ENCODE assay signal across 17 cellular contexts in the genomic region with DNA sequence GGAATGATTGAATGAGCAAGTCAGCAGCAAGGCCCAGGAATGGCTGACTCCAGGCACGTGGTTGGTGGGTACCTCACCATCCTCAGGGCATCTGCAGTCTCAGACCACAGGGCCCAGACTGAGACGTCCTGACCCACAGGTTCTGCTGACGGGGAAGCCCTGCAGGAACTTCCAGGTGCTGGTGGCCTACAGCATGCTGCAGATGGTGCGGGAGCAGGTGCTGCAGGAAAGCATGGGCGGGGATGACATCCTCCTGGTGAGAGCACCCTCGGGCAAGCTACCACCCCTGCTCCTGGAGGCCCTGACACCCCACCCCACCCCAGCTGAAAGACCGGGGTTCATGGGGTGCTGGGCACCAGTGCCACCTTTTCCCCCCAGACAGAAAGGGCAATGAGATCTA. TPM values are rescaled to one million over a fixed set of nuclear protein-coding genes. Genes with fewer than 3 reads are reported as not detected.
A peak's percentile ranks its signal among the peaks of the same experiment; 100 is the strongest.
DNase-seq lines count a peak whose midpoint lies in the region; FAIRE-seq and TF ChIP-seq lines count a peak whose summit lies in the region.
"Had no signal": no experiment of that assay in that cellular context is flagged by ENCODE, and none has a peak within 500 bp of the region (broad histone marks: within the 10 kb centered on the region; RNA-seq: fewer than 3 reads in every experiment).

No MANE protein-coding gene starts in this region.

- no peak overlapping the region for H3K4me3 ChIP-seq in ovary
- no peak overlapping the region for H3K4me3 ChIP-seq in BE2C (ENCODE audit: low read depth, low read length)
- H3K4me3 ChIP-seq in small intestine (ENCODE audit: low read depth in 1 of 2, low read length in 2 of 2): no peak overlapping the region
- H3K4me3 ChIP-seq: HAP-1 had no signal

- WGBS in ovary, 3 donors: 86 to 96% (median 95%) methylated on average over 7 of the region's 7 CpGs
- 62 to 75% (median 68%) methylated on average over 7 of the region's 7 CpGs for WGBS in small intestine, 3 donors

- peaks cover 2% of the 10 kb centered on the region for H3K9me3 Mint-ChIP-seq in chondrocyte (ENCODE audit: low read depth)
- H3K9me3 Mint-ChIP-seq: CD4-positive, alpha-beta T cell had no signal

- TF ChIP-seq CTCF in chondrocyte (IDR thresholded peaks at IDR 0.05) (no peak), ovary (IDR thresholded peaks at IDR 0.05) (no peak), BE2C (IDR thresholded peaks at IDR 0.05; ENCODE audit: low read depth, low read length) (no peak)

- TF ChIP-seq POLR2A in ovary (IDR thresholded peaks at IDR 0.05): no peak

- H3K27me3 ChIP-seq in ovary (no peaks in the 10 kb centered on the region), BE2C (no peaks in the 10 kb centered on the region), small intestine (ENCODE audit: control insufficient read depth in 2 of 2, insufficient read depth in 2 of 2, low read length in 2 of 2) (no peaks in the 10 kb centered on the region)

- no peaks in the 10 kb centered on the region for H3K4me1 Mint-ChIP-seq in chondrocyte (ENCODE audit: low read depth)

- H3K4me1 ChIP-seq in ovary (ENCODE audit: insufficient read depth): no peaks in the 10 kb centered on the region
- peaks cover 8% of the 10 kb centered on the region; the same call in 1 of the 2 replicates for H3K4me1 ChIP-seq in BE2C
- H3K4me1 ChIP-seq in small intestine (ENCODE audit: control insufficient read depth in 2 of 2, insufficient read depth in 1 of 2, low read depth in 1 of 2, low read length in 1 of 2): no peaks in the 10 kb centered on the region
- H3K4me1 ChIP-seq: HAP-1 had no signal

- no peaks in the 10 kb centered on the region for H3K36me3 Mint-ChIP-seq in chondrocyte (ENCODE audit: low read depth)

- H3K27ac ChIP-seq in ovary (no peak overlapping the region), small intestine (ENCODE audit: low read depth in 1 of 2, low read length in 1 of 2) (no peak overlapping the region)

- intact Hi-C loops in ovary (cut with DNase I): no loop called here

- FAIRE-seq in small intestine (lab: Jason Lieb, UNC): no peak
- FAIRE-seq: H1 had no signal

- no peak for TF ChIP-seq EP300 in ovary (IDR thresholded peaks at IDR 0.05)

- no peaks in the 10 kb centered on the region for H3K36me3 ChIP-seq in ovary
- no peaks in the 10 kb centered on the region for H3K36me3 ChIP-seq in BE2C
- no peaks in the 10 kb centered on the region for H3K36me3 ChIP-seq in small intestine (ENCODE audit: control insufficient read depth in 2 of 2, insufficient read depth in 2 of 2, low read length in 2 of 2)
- H3K36me3 ChIP-seq: HAP-1 had no signal

- H3K27me3 Mint-ChIP-seq in chondrocyte (ENCODE audit: low read depth): peaks cover 45% of the 10 kb centered on the region

- no peak overlapping the region for H3K27ac Mint-ChIP-seq in chondrocyte (ENCODE audit: unreplicated experiment)
- H3K27ac Mint-ChIP-seq: CD4-positive, alpha-beta T cell had no signal

- H3K9me3 ChIP-seq in ovary (peaks cover 0 to 4% of the 10 kb centered on the region in 2 donors), BE2C (no peaks in the 10 kb centered on the region), small intestine (ENCODE audit: control insufficient read depth, low read depth) (no peaks in the 10 kb centered on the region)

- no peak overlapping the region for H3K4me3 Mint-ChIP-seq in chondrocyte (ENCODE audit: unreplicated experiment)
- H3K4me3 Mint-ChIP-seq: CD4-positive, alpha-beta T cell had no signal

- DNase-seq in activated effector memory CD4-positive, alpha-beta T cell treated with anti-CD3 and anti-CD28 coated beads, Interleukin-2, amount 50 U/mL, for 16 hours: peak; percentile 54
- DNase-seq in activated effector memory CD4-positive, alpha-beta T cell treated with Interleukin-2 at 50 U/mL for 16 hours: no peak
- peak; percentile 89 for DNase-seq in chondrocyte (ENCODE audit: low spot score)
- peak; percentile 75 for DNase-seq in mesenteric fat pad (ENCODE audit: low spot score)
- DNase-seq in ovary: no peak
- no peak for DNase-seq in BE2C
- DNase-seq in small intestine: no peak
- DNase-seq: ACHN; C1 segment of cervical spinal cord; Calu3; CD4-positive, alpha-beta T cell; DMS 273 treated with DMSO at 0.1 percent for 48 hours had no signal

RNA-seq across cellular contexts. Expression of gene TBC1D21, which starts 14.1 kb away (rescaled TPM):
- total RNA-seq in chondrocyte (not detected in 3 replicates), mesenteric fat pad (not detected), ovary (not detected)
- polyA plus RNA-seq in ovary (not detected), small intestine (not detected)
- not detected for polyA plus RNA-seq in BE2C (2012; ENCODE audit: insufficient read depth, insufficient read length, low read depth)
- total RNA-seq: A172; Calu3; CD4-positive, alpha-beta T cell; Daoy; H1; HT1080 had no signal
- polyA plus RNA-seq: H1 had no signal

RNA-seq across cellular contexts. Expression of gene LOXL1, which starts 38.8 kb away (rescaled TPM):
- 428 to 446 TPM (median 444 TPM) in 3 replicates for total RNA-seq in chondrocyte
- total RNA-seq in mesenteric fat pad: 14.0 TPM
- total RNA-seq in ovary: 10 to 100 TPM; 10.1 to 33.8 (median 19.9) TPM
- 10 to 100 TPM; 16.1 to 17.0 TPM for polyA plus RNA-seq in ovary
- 42.5 TPM for polyA plus RNA-seq in BE2C (2012; ENCODE audit: insufficient read depth, insufficient read length, low read depth)
- 1 to 10 TPM; 2.2 to 6.1 (median 3.8) TPM for polyA plus RNA-seq in small intestine

Comparison
In these comparisons a context has a peak if more than half of its experiments do, and no peak if none do; other contexts are left out.
1. DNase-seq: peak in activated effector memory CD4-positive, alpha-beta T cell treated with anti-CD3 and anti-CD28 coated beads, Interleukin-2, amount 50 U/mL, for 16 hours (single experiment), chondrocyte (single experiment) and mesenteric fat pad (single experiment); none in activated effector memory CD4-positive, alpha-beta T cell treated with Interleukin-2 at 50 U/mL for 16 hours (single experiment), ovary (0 of 5), BE2C (single experiment) and small intestine (single experiment).
2. RNA of gene LOXL1, which starts 38.8 kb away (total RNA-seq): 428 to 446 TPM in chondrocyte; 10.1 to 33.8 TPM in ovary and 14.0 TPM in mesenteric fat pad (single experiment); every median in the first group is over 10 times any median in the second.